ENCODE assay signal across 8 cellular contexts in the genomic region with DNA sequence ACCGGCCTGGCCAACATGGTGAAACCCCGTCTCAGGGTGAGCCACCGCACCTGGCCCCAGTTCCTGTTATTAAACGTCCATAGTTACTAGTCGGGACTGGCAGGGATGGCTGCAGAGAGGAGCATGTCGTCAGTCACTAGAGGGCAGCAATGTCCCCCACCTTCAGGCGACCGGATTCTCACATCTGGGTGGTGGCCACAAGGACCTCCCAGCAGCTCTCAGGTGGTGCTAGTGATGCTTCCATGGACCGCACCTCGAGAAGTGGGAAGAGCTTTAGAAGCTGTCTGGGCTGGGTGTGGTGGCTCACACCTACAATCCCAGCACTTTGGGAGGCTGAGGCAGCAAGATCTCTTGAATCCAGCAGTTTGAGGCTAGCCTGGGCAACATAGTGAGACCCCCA. TPM values are rescaled to one million over a fixed set of nuclear protein-coding genes. Genes with fewer than 3 reads are reported as not detected.
DNase-seq lines count a peak whose midpoint lies in the region; ATAC-seq, FAIRE-seq and TF ChIP-seq lines count a peak whose summit lies in the region.

No MANE protein-coding gene starts in this region.

- H3K27me3 Mint-ChIP-seq in CD4-positive, CD25-positive, alpha-beta regulatory T cell = peaks cover 11% of the 10 kb centered on the region

- peak in 2 of 3 donors; percentile 2 to 75 for DNase-seq in CD4-positive, CD25-positive, alpha-beta regulatory T cell
- peak; percentile 6 for DNase-seq in activated naive CD8-positive, alpha-beta T cell treated with anti-CD3 and anti-CD28 coated beads, Interleukin-2, amount 50 U/mL, for 16 hours (ENCODE audit: low read depth, low spot score)
- DNase-seq in lung microvascular endothelial cell (ENCODE audit: low read depth in 2 of 2) = peak; percentile 64 to 78
- DNase-seq in urothelium cell line (ENCODE audit: low spot score) = peak; percentile 32
- DNase-seq in DMS153 (lab: John Stamatoyannopoulos, UW) = no peak

- no peaks in the 10 kb centered on the region for H3K36me3 ChIP-seq in CD4-positive, CD25-positive, alpha-beta regulatory T cell (ENCODE audit: control insufficient read depth, insufficient read depth, low read length)

- no peak overlapping the region for H3K4me3 Mint-ChIP-seq in CD4-positive, CD25-positive, alpha-beta regulatory T cell

- no peak for FAIRE-seq in urothelium cell line (lab: Jason Lieb, UNC)

- no peak overlapping the region for H3K27ac ChIP-seq in CD4-positive, CD25-positive, alpha-beta regulatory T cell (ENCODE audit: insufficient read depth, low read length, poor library complexity, severe bottlenecking)

- H3K36me3 Mint-ChIP-seq in CD4-positive, CD25-positive, alpha-beta regulatory T cell = no peaks in the 10 kb centered on the region

- no peaks in the 10 kb centered on the region for H3K9me3 ChIP-seq in CD4-positive, CD25-positive, alpha-beta regulatory T cell (ENCODE audit: control insufficient read depth in 2 of 2, low read length in 2 of 2)

- H3K4me1 ChIP-seq in CD4-positive, CD25-positive, alpha-beta regulatory T cell (ENCODE audit: control insufficient read depth, insufficient read depth, low read length, poor library complexity, severe bottlenecking) = no peaks in the 10 kb centered on the region

- H3K27ac Mint-ChIP-seq in CD4-positive, CD25-positive, alpha-beta regulatory T cell = peak overlapping the region in 2 of 3 donors; percentile 20 to 34

- ATAC-seq in CD4-positive, CD25-positive, alpha-beta regulatory T cell (ENCODE audit: low read depth in 2 of 2) = peak; percentile 62
- peak; percentile 71 for ATAC-seq in GM19023 (IDR thresholded peaks at IDR 0.05; ENCODE audit: unreplicated experiment)
- ATAC-seq in HG03521 (IDR thresholded peaks at IDR 0.05; ENCODE audit: unreplicated experiment) = peak; percentile 67
- ATAC-seq in SK-N-SH treated with all-trans-retinoic acid at 6 μM for 48 hours = peak; percentile 74

- no peak overlapping the region for H3K4me3 ChIP-seq in CD4-positive, CD25-positive, alpha-beta regulatory T cell (ENCODE audit: low read depth, low read length)

- H3K4me1 Mint-ChIP-seq in CD4-positive, CD25-positive, alpha-beta regulatory T cell = peaks cover 0 to 4% (median 2%) of the 10 kb centered on the region in 4 donors

- peaks cover 0 to 2% (median 0%) of the 10 kb centered on the region in 7 donors for H3K9me3 Mint-ChIP-seq in CD4-positive, CD25-positive, alpha-beta regulatory T cell

- H3K27me3 ChIP-seq in CD4-positive, CD25-positive, alpha-beta regulatory T cell (ENCODE audit: control insufficient read depth, insufficient read depth, low read length) = peaks cover 2% of the 10 kb centered on the region

TF ChIP-seq in SK-N-SH treated with all-trans-retinoic acid at 6 μM for 48 hours, 23 proteins besides CTCF, POLR2A, EP300 and RAD21:
- TF ChIP-seq BACH2 (CRISPR knock-in tag; IDR thresholded peaks at IDR 0.05; ENCODE audit: borderline replicate concordance) = no peak

RNA-seq across cellular contexts. Expression of gene IL3RA, which starts 13.3 kb away (rescaled TPM):
- total RNA-seq in CD4-positive, CD25-positive, alpha-beta regulatory T cell = 1.2 TPM
- under 1 TPM in 1 of 4 donors, not detected in 3; 0.18 TPM for polyA plus RNA-seq in CD4-positive, CD25-positive, alpha-beta regulatory T cell
- 15.5 and 19.6 TPM in 2 replicates for total RNA-seq in lung microvascular endothelial cell

RNA-seq across cellular contexts. Expression of gene CSF2RA, which starts 54.7 kb away (rescaled TPM):
- not detected for total RNA-seq in CD4-positive, CD25-positive, alpha-beta regulatory T cell
- not detected for polyA plus RNA-seq in CD4-positive, CD25-positive, alpha-beta regulatory T cell
- total RNA-seq in lung microvascular endothelial cell = not detected in 2 replicates
